In the genomic region with DNA sequence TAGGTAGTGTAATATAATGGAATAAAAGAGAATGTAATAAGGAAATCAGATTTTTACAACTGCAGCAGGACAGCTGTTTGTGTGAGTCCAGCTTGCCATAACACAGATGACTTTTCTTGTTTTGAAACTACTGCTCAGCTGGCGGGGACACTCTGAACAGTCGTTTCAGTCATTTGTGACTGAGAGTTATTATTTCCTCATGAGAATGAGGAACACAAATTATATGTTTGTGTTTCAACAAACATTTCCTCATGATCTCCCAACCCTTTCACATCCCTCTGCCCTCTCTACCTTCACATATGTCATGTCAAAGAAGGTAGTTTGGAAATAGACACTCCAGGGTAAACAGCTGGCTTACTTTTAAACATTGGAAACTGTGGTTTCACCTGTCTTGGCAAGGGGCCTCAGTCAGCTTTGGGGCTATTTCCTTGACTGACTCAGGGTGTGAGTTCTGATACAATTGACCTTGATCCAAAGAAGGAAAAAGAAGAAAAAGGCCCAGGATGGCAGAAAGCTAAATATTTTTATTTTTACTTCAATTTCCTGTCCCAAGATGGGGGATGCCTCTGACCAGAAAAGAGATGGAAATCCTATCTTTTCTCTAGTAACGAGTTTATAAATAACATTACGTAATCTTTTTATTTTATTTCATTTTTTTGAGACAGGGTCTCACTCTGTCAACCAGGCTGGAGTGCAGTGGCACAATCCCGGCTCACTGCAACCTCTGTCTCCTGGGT, we compare ENCODE assay signal across 8 cellular contexts. TPM values are rescaled to one million over a fixed set of nuclear protein-coding genes. Genes with fewer than 3 reads are reported as not detected.
DNase-seq lines count a peak whose midpoint lies in the region; ATAC-seq and TF ChIP-seq lines count a peak whose summit lies in the region.

No MANE protein-coding gene starts in this region.

- TF ChIP-seq CTCF in gastroesophageal sphincter (IDR thresholded peaks at IDR 0.05), result no peak
- TF ChIP-seq CTCF in glutamatergic neuron (IDR thresholded peaks at IDR 0.05; ENCODE audit: partially characterized antibody, unreplicated experiment), result no peak

- H3K4me3 ChIP-seq in ACC112 (ENCODE audit: low read depth, low read length) (peak overlapping the region; percentile 84), gastroesophageal sphincter (peak overlapping the region; percentile 49 to 64)

- H3K36me3 Mint-ChIP-seq in stimulated activated effector memory CD8-positive, alpha-beta T cell treated with anti-CD3 and anti-CD28 coated beads, Interleukin-12 subunit alpha, Interleukin-12 subunit beta, amount 100 ng/mL, for 72 hours, result peaks cover 35% of the 10 kb centered on the region
- H3K36me3 Mint-ChIP-seq in glutamatergic neuron (ENCODE audit: unreplicated experiment), result peaks cover 6% of the 10 kb centered on the region

- peak overlapping the region; percentile 96 for H3K4me3 Mint-ChIP-seq in stimulated activated effector memory CD8-positive, alpha-beta T cell treated with anti-CD3 and anti-CD28 coated beads, Interleukin-12 subunit alpha, Interleukin-12 subunit beta, amount 100 ng/mL, for 72 hours
- H3K4me3 Mint-ChIP-seq in glutamatergic neuron (ENCODE audit: unreplicated experiment), result no peak overlapping the region

- no peaks in the 10 kb centered on the region for H3K9me3 Mint-ChIP-seq in stimulated activated effector memory CD8-positive, alpha-beta T cell treated with anti-CD3 and anti-CD28 coated beads, Interleukin-12 subunit alpha, Interleukin-12 subunit beta, amount 100 ng/mL, for 72 hours
- H3K9me3 Mint-ChIP-seq in glutamatergic neuron (ENCODE audit: unreplicated experiment), result no peaks in the 10 kb centered on the region

- H3K79me2 ChIP-seq in ACC112 (ENCODE audit: control insufficient read depth, insufficient read depth, low read length, unreplicated experiment), result peaks cover 37% of the 10 kb centered on the region

- H2AFZ ChIP-seq in ACC112 (ENCODE audit: low read length, unreplicated experiment), result peak overlapping the region; percentile 89

- H3K9me3 ChIP-seq in gastroesophageal sphincter, result peaks cover 0 to 10% (median 0%) of the 10 kb centered on the region in 3 donors

- peak; percentile 49 for DNase-seq in SKM-1 (lab: John Stamatoyannopoulos, UW; ENCODE audit: unreplicated experiment)
- DNase-seq in stimulated activated effector memory CD8-positive, alpha-beta T cell treated with anti-CD3 and anti-CD28 coated beads, Interleukin-12 subunit alpha, Interleukin-12 subunit beta, amount 100 ng/mL, for 72 hours (ENCODE audit: low spot score in 2 of 2), result no peak
- no peak for DNase-seq in glutamatergic neuron
- DNase-seq in stimulated activated CD4-positive, alpha-beta T cell treated with anti-CD3 and anti-CD28 coated beads, Interleukin-2, amount 100 ng/mL, for 24 hours, result no peak

- no peaks in the 10 kb centered on the region for H3K27me3 ChIP-seq in ACC112 (ENCODE audit: insufficient read depth, low read length)
- no peaks in the 10 kb centered on the region for H3K27me3 ChIP-seq in gastroesophageal sphincter

- ATAC-seq in GM19023 (IDR thresholded peaks at IDR 0.05; ENCODE audit: unreplicated experiment) (peak; percentile 62), HG03175 (IDR thresholded peaks at IDR 0.05; ENCODE audit: unreplicated experiment) (peak; percentile 71), gastroesophageal sphincter (no peak)
- ATAC-seq in stimulated activated effector memory CD8-positive, alpha-beta T cell treated with anti-CD3 and anti-CD28 coated beads, Interleukin-12 subunit alpha, Interleukin-12 subunit beta, amount 100 ng/mL, for 72 hours, result peak; percentile 73

- H3K4me1 ChIP-seq in ACC112 (ENCODE audit: control insufficient read depth, insufficient read depth, low read length, unreplicated experiment) (peaks cover 13% of the 10 kb centered on the region), gastroesophageal sphincter (peaks cover 0 to 20% (median 0%) of the 10 kb centered on the region in 3 donors)

- WGBS in gastroesophageal sphincter (ENCODE audit: low coverage in 1 of 2), 2 donors, result 61 to 68% methylated on average over 4 to 5 of the region's 5 CpGs

- peaks cover 2% of the 10 kb centered on the region for H3K27me3 Mint-ChIP-seq in glutamatergic neuron (ENCODE audit: unreplicated experiment)

- peaks cover 69% of the 10 kb centered on the region for H3K4me1 Mint-ChIP-seq in stimulated activated effector memory CD8-positive, alpha-beta T cell treated with anti-CD3 and anti-CD28 coated beads, Interleukin-12 subunit alpha, Interleukin-12 subunit beta, amount 100 ng/mL, for 72 hours
- no peaks in the 10 kb centered on the region for H3K4me1 Mint-ChIP-seq in glutamatergic neuron (ENCODE audit: low read depth, unreplicated experiment)

- H3K27ac ChIP-seq in ACC112 (ENCODE audit: low read depth, low read length) (peak overlapping the region; percentile 84), gastroesophageal sphincter (peak overlapping the region in 3 of 4 donors; percentile 57 to 73 (median 68))

- TF ChIP-seq EP300 in gastroesophageal sphincter (IDR thresholded peaks at IDR 0.05), result no peak

- peak overlapping the region; percentile 99 for H3K27ac Mint-ChIP-seq in stimulated activated effector memory CD8-positive, alpha-beta T cell treated with anti-CD3 and anti-CD28 coated beads, Interleukin-12 subunit alpha, Interleukin-12 subunit beta, amount 100 ng/mL, for 72 hours
- no peak overlapping the region for H3K27ac Mint-ChIP-seq in glutamatergic neuron (ENCODE audit: unreplicated experiment)

- peaks cover 11% of the 10 kb centered on the region for H3K36me3 ChIP-seq in ACC112 (ENCODE audit: insufficient read depth, low read length)
- peaks cover 0 to 4% of the 10 kb centered on the region in 2 donors for H3K36me3 ChIP-seq in gastroesophageal sphincter

- TF ChIP-seq POLR2A in gastroesophageal sphincter (IDR thresholded peaks at IDR 0.05), result no peak

RNA-seq across cellular contexts. Expression of a gene that starts 0.6 kb away (rescaled TPM):
- total RNA-seq in gastroesophageal sphincter (10 to 100 TPM in 1 of 4 donors, 1 to 10 TPM in 3; 6.1 to 11.0 (median 7.6) TPM), glutamatergic neuron (ENCODE audit: unreplicated experiment) (0.34 TPM)
